8 cellular contexts compared by ENCODE assay signal in the genomic region with DNA sequence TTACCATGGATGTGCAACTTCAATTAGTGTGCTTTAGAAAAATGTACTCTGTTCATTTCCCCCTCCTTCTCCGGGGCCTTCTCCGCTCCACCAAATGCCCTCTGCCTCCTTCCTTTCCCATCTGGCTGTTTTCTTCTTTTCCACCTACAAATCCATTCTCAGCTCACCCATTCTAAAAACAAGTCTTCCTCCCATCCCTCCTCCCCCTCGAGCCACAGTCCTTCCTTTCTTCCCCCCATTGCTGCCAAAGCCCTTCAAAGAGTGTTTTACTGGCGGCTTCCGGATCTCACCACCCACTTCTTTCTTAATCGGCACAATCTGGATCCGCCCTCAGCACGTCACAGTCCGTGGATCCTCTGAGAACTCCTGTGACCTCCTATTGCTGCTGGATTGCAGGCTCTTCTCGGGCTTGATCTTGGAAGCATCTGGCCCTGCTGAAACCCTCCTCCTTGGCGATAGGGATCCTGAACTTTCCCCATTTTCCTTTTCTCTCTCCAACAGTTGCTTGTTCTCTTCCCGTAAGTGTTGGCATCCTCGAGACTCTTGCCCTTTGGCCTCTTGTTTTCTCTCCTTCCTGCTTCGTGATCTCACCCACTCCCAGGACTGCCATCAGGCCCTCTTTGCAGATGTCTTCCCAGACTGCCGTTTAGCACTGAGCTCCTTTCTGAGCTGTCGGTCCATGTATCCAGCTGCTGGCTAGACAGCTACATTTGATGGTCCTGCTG. TPM values are rescaled to one million over a fixed set of nuclear protein-coding genes. Genes with fewer than 3 reads are reported as not detected.
DNase-seq lines count a peak whose midpoint lies in the region; ATAC-seq and TF ChIP-seq lines count a peak whose summit lies in the region.

No MANE protein-coding gene starts in this region.

- H3K27ac Mint-ChIP-seq in activated naive CD8-positive, alpha-beta T cell, result peak overlapping the region; percentile 19

- H3K27ac ChIP-seq in right cardiac atrium (ENCODE audit: low read length), result peak overlapping the region; percentile 89

- H3K27me3 ChIP-seq in right cardiac atrium (ENCODE audit: control insufficient read depth, insufficient read depth), result no peaks in the 10 kb centered on the region

- H3K4me3 Mint-ChIP-seq in activated naive CD8-positive, alpha-beta T cell, result peak overlapping the region; percentile 63

- TF ChIP-seq POLR2A in NB4 (IDR thresholded peaks at IDR 0.05; ENCODE audit: extremely low read depth, insufficient read length), result no peak

- 31% methylated on average over 16 of the region's 16 CpGs for WGBS in right cardiac atrium

- H3K9me3 ChIP-seq in right cardiac atrium (ENCODE audit: control insufficient read depth, low read length), result no peaks in the 10 kb centered on the region

- H3K4me3 ChIP-seq in NB4 (ENCODE audit: low read depth, low read length), result no peak overlapping the region
- H3K4me3 ChIP-seq in right cardiac atrium (ENCODE audit: low read length), result no peak overlapping the region

- ATAC-seq in right cardiac atrium (peak; percentile 87 to 92), GM18511 (IDR thresholded peaks at IDR 0.05; ENCODE audit: unreplicated experiment) (no peak), HG02981 (IDR thresholded peaks at IDR 0.05; ENCODE audit: unreplicated experiment) (no peak)

- no peaks in the 10 kb centered on the region for H3K27me3 Mint-ChIP-seq in activated naive CD8-positive, alpha-beta T cell

- DNase-seq in NB4 (ENCODE audit: low read depth) (peak; percentile 49), right cardiac atrium (peak; percentile 85 to 93 (median 85)), SKM-1 (lab: John Stamatoyannopoulos, UW; ENCODE audit: unreplicated experiment) (no peak), COR-L47 (lab: John Stamatoyannopoulos, UW) (no peak)
- peak; percentile 33 for DNase-seq in stimulated activated CD4-positive, alpha-beta T cell treated with anti-CD3 and anti-CD28 coated beads, Interleukin-4, amount 100 ng/mL, for 24 hours

- intact Hi-C loops in right cardiac atrium (cut with DNase I), result no loop called here

- no peaks in the 10 kb centered on the region for H3K9me3 Mint-ChIP-seq in activated naive CD8-positive, alpha-beta T cell (ENCODE audit: low read depth)

- peaks cover 29% of the 10 kb centered on the region for H3K4me1 Mint-ChIP-seq in activated naive CD8-positive, alpha-beta T cell (ENCODE audit: low read depth)

- H3K4me1 ChIP-seq in right cardiac atrium (ENCODE audit: control insufficient read depth, insufficient read depth, low read length), result peaks cover 7% of the 10 kb centered on the region

- H3K36me3 Mint-ChIP-seq in activated naive CD8-positive, alpha-beta T cell, result no peaks in the 10 kb centered on the region

- no peak for TF ChIP-seq CTCF in NB4 (IDR thresholded peaks at IDR 0.05; ENCODE audit: low read depth, low read length)

RNA-seq across cellular contexts. Expression of gene FBXO47, which starts 36.0 kb away (rescaled TPM):
- total RNA-seq in right cardiac atrium, result not detected
- not detected for polyA plus RNA-seq in right cardiac atrium

Comparison
In these comparisons a context has a peak if more than half of its experiments do, and no peak if none do; other contexts are left out.
1. DNase-seq: peak in NB4 (single experiment), right cardiac atrium (3 of 3) and stimulated activated CD4-positive, alpha-beta T cell treated with anti-CD3 and anti-CD28 coated beads, Interleukin-4, amount 100 ng/mL, for 24 hours (single experiment); none in SKM-1 (single experiment) and COR-L47 (single experiment).
2. ATAC-seq: peak in right cardiac atrium (2 of 2); none in GM18511 (single experiment) and HG02981 (single experiment).